ENCODE assay signal across 10 cellular contexts in genomic region chr7:80151274-80151665, GRCh38. TPM values are rescaled to one million over a fixed set of nuclear protein-coding genes. Genes with fewer than 3 reads are reported as not detected.
A peak's percentile ranks its signal among the peaks of the same experiment; 100 is the strongest.
DNase-seq lines count a peak whose midpoint lies in the region; ATAC-seq and TF ChIP-seq lines count a peak whose summit lies in the region.
"Had no signal": no experiment of that assay in that cellular context is flagged by ENCODE, and none has a peak within 500 bp of the region (broad histone marks: within the 10 kb centered on the region; RNA-seq: fewer than 3 reads in every experiment).

No MANE protein-coding gene starts in this region.

- POLR2A ChIA-PET in activated CD4-positive, alpha-beta T cell treated with anti-CD3 and anti-CD28 coated beads, Interleukin-2, amount 10 ng/mL, durations not matched to agents 7 days and 5 days (lab: Charles Lee), result no interaction called here

- TF ChIP-seq CTCF in Loucy (conservative IDR thresholded peaks at IDR 0.05; ENCODE audit: low read length), result peak; percentile 46

- H3K27ac Mint-ChIP-seq in activated CD4-positive, alpha-beta T cell treated with anti-CD3 and anti-CD28 coated beads, Interleukin-2, amount 10 ng/mL, durations not matched to agents 24 days and 14 days, result peak overlapping the region; percentile 78
- H3K27ac Mint-ChIP-seq in activated CD4-positive, alpha-beta T cell treated with anti-CD3 and anti-CD28 coated beads, Interleukin-2, amount 10 ng/mL, durations not matched to agents 7 days and 5 days, result no peak overlapping the region
- H3K27ac Mint-ChIP-seq in stimulated activated naive B cell treated with anti-CD40 and anti-IgM and Interleukin-4, amounts not matched to agents 10 μg/mL and 1 μg/mL and 100 μg/mL, for 72 hours, result no peak overlapping the region

- H3K36me3 ChIP-seq in Loucy (ENCODE audit: insufficient read depth, low read length), result no peaks in the 10 kb centered on the region
- H3K36me3 ChIP-seq: SJCRH30 had no signal

- intact Hi-C loops in activated CD4-positive, alpha-beta T cell treated with anti-CD3 and anti-CD28 coated beads, Interleukin-2, amount 10 ng/mL, durations not matched to agents 24 days and 14 days (cut with micrococcal nuclease), result loop anchor here (1.0 to 2.0 kb wide), 6 partner anchors 8 to 196 kb away; no protein-coding TSS in a partner anchor

- ATAC-seq in stimulated activated naive B cell treated with anti-CD40 and anti-IgM and Interleukin-4, amounts not matched to agents 10 μg/mL and 1 μg/mL and 100 μg/mL, for 72 hours (replicated peaks), result peak; percentile 98
- ATAC-seq in GM21528 (IDR thresholded peaks at IDR 0.05; ENCODE audit: low FRiP score, unreplicated experiment) (no peak), GM19328 (IDR thresholded peaks at IDR 0.05; ENCODE audit: unreplicated experiment) (no peak)

- peaks cover 14% of the 10 kb centered on the region for H3K4me1 Mint-ChIP-seq in activated CD4-positive, alpha-beta T cell treated with anti-CD3 and anti-CD28 coated beads, Interleukin-2, amount 10 ng/mL, durations not matched to agents 24 days and 14 days
- peaks cover 15% of the 10 kb centered on the region for H3K4me1 Mint-ChIP-seq in activated CD4-positive, alpha-beta T cell treated with anti-CD3 and anti-CD28 coated beads, Interleukin-2, amount 10 ng/mL, durations not matched to agents 7 days and 5 days
- peaks cover 8 to 21% of the 10 kb centered on the region in 2 donors for H3K4me1 Mint-ChIP-seq in stimulated activated naive B cell treated with anti-CD40 and anti-IgM and Interleukin-4, amounts not matched to agents 10 μg/mL and 1 μg/mL and 100 μg/mL, for 72 hours

- no peaks in the 10 kb centered on the region for H3K36me3 Mint-ChIP-seq in activated CD4-positive, alpha-beta T cell treated with anti-CD3 and anti-CD28 coated beads, Interleukin-2, amount 10 ng/mL, durations not matched to agents 24 days and 14 days (ENCODE audit: low read depth)
- H3K36me3 Mint-ChIP-seq in activated CD4-positive, alpha-beta T cell treated with anti-CD3 and anti-CD28 coated beads, Interleukin-2, amount 10 ng/mL, durations not matched to agents 7 days and 5 days (ENCODE audit: low read depth), result no peaks in the 10 kb centered on the region
- H3K36me3 Mint-ChIP-seq in stimulated activated naive B cell treated with anti-CD40 and anti-IgM and Interleukin-4, amounts not matched to agents 10 μg/mL and 1 μg/mL and 100 μg/mL, for 72 hours, result no peaks in the 10 kb centered on the region
- H3K36me3 Mint-ChIP-seq: brain had no signal

- DNase-seq in activated CD4-positive, alpha-beta T cell treated with anti-CD3 and anti-CD28 coated beads, Interleukin-2, amount 10 ng/mL, durations not matched to agents 24 days and 14 days, result peak; percentile 65
- no peak for DNase-seq in activated CD4-positive, alpha-beta T cell treated with anti-CD3 and anti-CD28 coated beads, Interleukin-2, amount 10 ng/mL, durations not matched to agents 7 days and 5 days
- DNase-seq in dedifferentiated amniotic fluid mesenchymal stem cell (ENCODE audit: extremely low spot score) (peak; percentile 25), anterior cingulate cortex (lab: John Stamatoyannopoulos, UW) (no peak)
- no peak for DNase-seq in stimulated activated naive B cell treated with anti-CD40 and anti-IgM and Interleukin-4, amounts not matched to agents 10 μg/mL and 1 μg/mL and 100 μg/mL, for 72 hours
- DNase-seq: SJCRH30 had no signal

- H4K20me1 ChIP-seq in Loucy (ENCODE audit: insufficient read depth, low read length, poor library complexity, severe bottlenecking), result no peaks in the 10 kb centered on the region

- H3K4me3 Mint-ChIP-seq in activated CD4-positive, alpha-beta T cell treated with anti-CD3 and anti-CD28 coated beads, Interleukin-2, amount 10 ng/mL, durations not matched to agents 24 days and 14 days, result peak overlapping the region; percentile 25
- H3K4me3 Mint-ChIP-seq in activated CD4-positive, alpha-beta T cell treated with anti-CD3 and anti-CD28 coated beads, Interleukin-2, amount 10 ng/mL, durations not matched to agents 7 days and 5 days, result no peak overlapping the region
- H3K4me3 Mint-ChIP-seq in stimulated activated naive B cell treated with anti-CD40 and anti-IgM and Interleukin-4, amounts not matched to agents 10 μg/mL and 1 μg/mL and 100 μg/mL, for 72 hours, result peak overlapping the region; percentile 17 to 23

- peak overlapping the region; percentile 24 for H3K9ac ChIP-seq in Loucy (ENCODE audit: low read depth, low read length, poor library complexity, severe bottlenecking)

- no peaks in the 10 kb centered on the region for H3K9me3 Mint-ChIP-seq in activated CD4-positive, alpha-beta T cell treated with anti-CD3 and anti-CD28 coated beads, Interleukin-2, amount 10 ng/mL, durations not matched to agents 24 days and 14 days
- no peaks in the 10 kb centered on the region for H3K9me3 Mint-ChIP-seq in activated CD4-positive, alpha-beta T cell treated with anti-CD3 and anti-CD28 coated beads, Interleukin-2, amount 10 ng/mL, durations not matched to agents 7 days and 5 days
- H3K9me3 Mint-ChIP-seq in stimulated activated naive B cell treated with anti-CD40 and anti-IgM and Interleukin-4, amounts not matched to agents 10 μg/mL and 1 μg/mL and 100 μg/mL, for 72 hours, result no peaks in the 10 kb centered on the region
- H3K9me3 Mint-ChIP-seq: brain had no signal

- no peaks in the 10 kb centered on the region for H3K9me2 ChIP-seq in Loucy (replicated peaks; ENCODE audit: low read depth, low read length)

- no peaks in the 10 kb centered on the region for H3K9me3 ChIP-seq in Loucy (ENCODE audit: insufficient read depth, low read depth, low read length)
- H3K9me3 ChIP-seq: SJCRH30 had no signal

- no peak overlapping the region for H2AFZ ChIP-seq in Loucy (ENCODE audit: low read length)

- H3F3A ChIP-seq in Loucy (ENCODE audit: low read depth), result no peaks in the 10 kb centered on the region

- CTCF ChIA-PET in activated CD4-positive, alpha-beta T cell treated with anti-CD3 and anti-CD28 coated beads, Interleukin-2, amount 10 ng/mL, durations not matched to agents 7 days and 5 days (lab: Charles Lee), result no interaction called here

- peaks cover 19% of the 10 kb centered on the region for H3K27me3 Mint-ChIP-seq in activated CD4-positive, alpha-beta T cell treated with anti-CD3 and anti-CD28 coated beads, Interleukin-2, amount 10 ng/mL, durations not matched to agents 24 days and 14 days
- H3K27me3 Mint-ChIP-seq in activated CD4-positive, alpha-beta T cell treated with anti-CD3 and anti-CD28 coated beads, Interleukin-2, amount 10 ng/mL, durations not matched to agents 7 days and 5 days, result peaks cover 11% of the 10 kb centered on the region
- no peaks in the 10 kb centered on the region for H3K27me3 Mint-ChIP-seq in stimulated activated naive B cell treated with anti-CD40 and anti-IgM and Interleukin-4, amounts not matched to agents 10 μg/mL and 1 μg/mL and 100 μg/mL, for 72 hours
- H3K27me3 Mint-ChIP-seq: brain had no signal

- H3K79me2 ChIP-seq in Loucy (ENCODE audit: insufficient read depth, low read length), result no peaks in the 10 kb centered on the region

- peaks cover 19% of the 10 kb centered on the region for H3K4me1 ChIP-seq in Loucy (ENCODE audit: insufficient read depth, low read length, poor library complexity, severe bottlenecking)

- H3K4me3 ChIP-seq in Loucy (ENCODE audit: low read length, poor library complexity, severe bottlenecking), result peak overlapping the region; percentile 61
- H3K4me3 ChIP-seq: SJCRH30 had no signal

- H3K4me2 ChIP-seq in Loucy (ENCODE audit: low read depth, low read length, poor library complexity, severe bottlenecking), result peak overlapping the region; percentile 66

- H3K27me3 ChIP-seq in Loucy (ENCODE audit: insufficient read depth, low read length, poor library complexity, severe bottlenecking), result no peaks in the 10 kb centered on the region
- H3K27me3 ChIP-seq: SJCRH30 had no signal

RNA-seq across cellular contexts. Expression of gene GNAI1, which starts 16.6 kb away (rescaled TPM):
- total RNA-seq in activated CD4-positive, alpha-beta T cell treated with anti-CD3 and anti-CD28 coated beads, Interleukin-2, amount 10 ng/mL, durations not matched to agents 24 days and 14 days, result 5.7 and 6.8 TPM in 2 replicates
- under 1 TPM; 0.33 to 0.45 TPM for total RNA-seq in activated CD4-positive, alpha-beta T cell treated with anti-CD3 and anti-CD28 coated beads, Interleukin-2, amount 10 ng/mL, durations not matched to agents 7 days and 5 days

Comparison
In these comparisons a context has a peak if more than half of its experiments do, and no peak if none do; other contexts are left out.
1. DNase-seq: peak in activated CD4-positive, alpha-beta T cell treated with anti-CD3 and anti-CD28 coated beads, Interleukin-2, amount 10 ng/mL, durations not matched to agents 24 days and 14 days (single experiment) and dedifferentiated amniotic fluid mesenchymal stem cell (single experiment); none in activated CD4-positive, alpha-beta T cell treated with anti-CD3 and anti-CD28 coated beads, Interleukin-2, amount 10 ng/mL, durations not matched to agents 7 days and 5 days (single experiment), stimulated activated naive B cell treated with anti-CD40 and anti-IgM and Interleukin-4, amounts not matched to agents 10 μg/mL and 1 μg/mL and 100 μg/mL, for 72 hours (single experiment) and anterior cingulate cortex (0 of 58).
2. ATAC-seq: peak in stimulated activated naive B cell treated with anti-CD40 and anti-IgM and Interleukin-4, amounts not matched to agents 10 μg/mL and 1 μg/mL and 100 μg/mL, for 72 hours (2 of 2); none in GM21528 (single experiment) and GM19328 (single experiment).